In the genomic region with DNA sequence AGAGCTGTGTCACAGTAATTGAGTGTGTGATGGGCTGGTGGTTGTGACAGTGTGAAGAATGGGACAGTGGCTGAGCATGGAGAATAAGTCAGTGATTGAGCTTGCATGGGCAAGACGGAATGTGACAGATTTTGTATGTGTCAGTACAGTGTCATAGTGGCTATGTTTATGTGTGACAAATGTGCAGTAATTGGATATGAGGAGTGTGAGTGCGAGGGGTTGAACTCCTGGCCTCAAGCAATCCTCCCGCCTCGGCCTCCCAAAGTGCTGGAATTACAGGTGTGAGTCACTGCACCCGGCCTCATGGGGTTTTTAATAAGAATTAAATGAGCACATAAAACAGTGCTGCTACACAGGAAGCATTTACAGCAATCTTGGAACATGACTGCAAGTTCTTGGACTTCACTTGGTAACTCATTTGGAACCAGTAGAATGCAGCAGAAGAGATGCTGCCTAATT, we compare ENCODE assay signal across 8 cellular contexts. TPM values are rescaled to one million over a fixed set of nuclear protein-coding genes. Genes with fewer than 3 reads are reported as not detected.
DNase-seq lines count a peak whose midpoint lies in the region; ATAC-seq and TF ChIP-seq lines count a peak whose summit lies in the region.

No MANE protein-coding gene starts in this region.

- H3K9me3 Mint-ChIP-seq in activated CD4-positive, alpha-beta T cell treated with anti-CD3 and anti-CD28 coated beads for 36 hours (ENCODE audit: low read depth), result no peaks in the 10 kb centered on the region
- no peaks in the 10 kb centered on the region for H3K9me3 Mint-ChIP-seq in activated B cell treated with CpG ODN at 0.5 μM for 24 hours
- H3K9me3 Mint-ChIP-seq in stimulated activated naive B cell treated with anti-CD40 and anti-IgM and Interleukin-4, amounts not matched to agents 10 μg/mL and 1 μg/mL and 100 μg/mL, for 72 hours, result no peaks in the 10 kb centered on the region

- CTCF ChIA-PET in activated CD4-positive, alpha-beta T cell treated with anti-CD3 and anti-CD28 coated beads for 36 hours (lab: Charles Lee), result interaction anchor here (1.1 kb wide), 1 partner anchor 59 kb away, joined by 4 read pairs; no protein-coding TSS in a partner anchor
- CTCF ChIA-PET in activated B cell treated with CpG ODN at 0.5 μM for 24 hours (lab: Charles Lee), result interaction anchor here (1.1 kb wide), 1 partner anchor 59 kb away, joined by 5 read pairs; no protein-coding TSS in a partner anchor

- no peak for ATAC-seq in activated CD4-positive, alpha-beta T cell treated with anti-CD3 and anti-CD28 coated beads for 36 hours
- ATAC-seq in activated B cell treated with CpG ODN at 0.5 μM for 24 hours (ENCODE audit: low read depth), result no peak
- ATAC-seq in stimulated activated naive B cell treated with anti-CD40 and anti-IgM and Interleukin-4, amounts not matched to agents 10 μg/mL and 1 μg/mL and 100 μg/mL, for 72 hours (replicated peaks), result no peak
- no peak for ATAC-seq in GM18517 (IDR thresholded peaks at IDR 0.05; ENCODE audit: unreplicated experiment)
- no peak for ATAC-seq in HG03025 (IDR thresholded peaks at IDR 0.05; ENCODE audit: low FRiP score, unreplicated experiment)

- TF ChIP-seq CTCF in activated B cell treated with CpG ODN at 0.5 μM for 24 hours (IDR thresholded peaks at IDR 0.05), result no peak

- peak overlapping the region; percentile 10 for H3K4me3 ChIP-seq in iPS-11a (ENCODE audit: low read depth, low read length)

- no peak for DNase-seq in activated CD4-positive, alpha-beta T cell treated with anti-CD3 and anti-CD28 coated beads for 36 hours
- no peak for DNase-seq in activated CD4-positive, alpha-beta T cell treated with anti-CD3 and anti-CD28 coated beads, Interleukin-2, amount 50 U/mL, for 4 hours
- DNase-seq in activated B cell treated with CpG ODN at 0.5 μM for 24 hours, result no peak
- no peak for DNase-seq in stimulated activated naive B cell treated with anti-CD40 and anti-IgM and Interleukin-4, amounts not matched to agents 10 μg/mL and 1 μg/mL and 100 μg/mL, for 72 hours
- no peak for DNase-seq in DMS53 treated with DMSO at 0.1 percent for 48 hours (lab: John Stamatoyannopoulos, UW; ENCODE audit: unreplicated experiment)

- no peak overlapping the region for H3K27ac Mint-ChIP-seq in activated CD4-positive, alpha-beta T cell treated with anti-CD3 and anti-CD28 coated beads for 36 hours
- peak overlapping the region; percentile 8 for H3K27ac Mint-ChIP-seq in activated B cell treated with CpG ODN at 0.5 μM for 24 hours
- no peak overlapping the region for H3K27ac Mint-ChIP-seq in stimulated activated naive B cell treated with anti-CD40 and anti-IgM and Interleukin-4, amounts not matched to agents 10 μg/mL and 1 μg/mL and 100 μg/mL, for 72 hours

- no peaks in the 10 kb centered on the region for H3K27me3 Mint-ChIP-seq in activated CD4-positive, alpha-beta T cell treated with anti-CD3 and anti-CD28 coated beads for 36 hours
- no peaks in the 10 kb centered on the region for H3K27me3 Mint-ChIP-seq in activated B cell treated with CpG ODN at 0.5 μM for 24 hours
- no peaks in the 10 kb centered on the region for H3K27me3 Mint-ChIP-seq in stimulated activated naive B cell treated with anti-CD40 and anti-IgM and Interleukin-4, amounts not matched to agents 10 μg/mL and 1 μg/mL and 100 μg/mL, for 72 hours

- POLR2A ChIA-PET in activated CD4-positive, alpha-beta T cell treated with anti-CD3 and anti-CD28 coated beads for 36 hours (lab: Charles Lee), result no interaction called here
- POLR2A ChIA-PET in activated B cell treated with CpG ODN at 0.5 μM for 24 hours (lab: Charles Lee), result interaction anchor here (0.6 kb wide), 2 partner anchors 39 to 88 kb away, joined by 4 to 5 read pairs; no protein-coding TSS in a partner anchor

- intact Hi-C loops in activated CD4-positive, alpha-beta T cell treated with anti-CD3 and anti-CD28 coated beads for 36 hours (cut with DNase I, micrococcal nuclease), result loop anchor here (1.0 to 5.0 kb wide), 6 partner anchors 42 to 548 kb away; partner anchors contain the start of gene COPB1 (in 1 of the 2)
- intact Hi-C loops in activated B cell treated with CpG ODN at 0.5 μM for 24 hours (cut with micrococcal nuclease), result loop anchor here (1.0 to 5.0 kb wide), 9 partner anchors 10 to 138 kb away; partner anchors contain the start of gene COPB1

- peaks cover 7% of the 10 kb centered on the region for H3K36me3 Mint-ChIP-seq in activated CD4-positive, alpha-beta T cell treated with anti-CD3 and anti-CD28 coated beads for 36 hours (ENCODE audit: low read depth)
- peaks cover 18% of the 10 kb centered on the region for H3K36me3 Mint-ChIP-seq in activated B cell treated with CpG ODN at 0.5 μM for 24 hours (ENCODE audit: low read depth)
- H3K36me3 Mint-ChIP-seq in stimulated activated naive B cell treated with anti-CD40 and anti-IgM and Interleukin-4, amounts not matched to agents 10 μg/mL and 1 μg/mL and 100 μg/mL, for 72 hours, result peaks cover 7 to 11% of the 10 kb centered on the region in 2 donors

- peaks cover 26% of the 10 kb centered on the region for H3K4me1 Mint-ChIP-seq in activated CD4-positive, alpha-beta T cell treated with anti-CD3 and anti-CD28 coated beads for 36 hours
- H3K4me1 Mint-ChIP-seq in activated B cell treated with CpG ODN at 0.5 μM for 24 hours, result peaks cover 38% of the 10 kb centered on the region
- peaks cover 20 to 40% of the 10 kb centered on the region in 2 donors for H3K4me1 Mint-ChIP-seq in stimulated activated naive B cell treated with anti-CD40 and anti-IgM and Interleukin-4, amounts not matched to agents 10 μg/mL and 1 μg/mL and 100 μg/mL, for 72 hours

- peak overlapping the region; percentile 95 for H3K4me3 Mint-ChIP-seq in activated CD4-positive, alpha-beta T cell treated with anti-CD3 and anti-CD28 coated beads for 36 hours
- H3K4me3 Mint-ChIP-seq in activated B cell treated with CpG ODN at 0.5 μM for 24 hours, result peak overlapping the region; percentile 84
- H3K4me3 Mint-ChIP-seq in stimulated activated naive B cell treated with anti-CD40 and anti-IgM and Interleukin-4, amounts not matched to agents 10 μg/mL and 1 μg/mL and 100 μg/mL, for 72 hours, result peak overlapping the region; percentile 74 to 99

RNA-seq across cellular contexts. Expression of gene RRAS2, which starts 0.6 kb away (rescaled TPM):
- total RNA-seq in activated CD4-positive, alpha-beta T cell treated with anti-CD3 and anti-CD28 coated beads for 36 hours, result 10 to 100 TPM; 35.0 to 48.0 TPM
- 97.7 and 106 TPM in 2 replicates for total RNA-seq in activated B cell treated with CpG ODN at 0.5 μM for 24 hours
